Comparison of ENCODE assay signal across 23 cellular contexts in genomic region chr2:23826079-23826478, GRCh38.
A peak's percentile ranks its signal among the peaks of the same experiment; 100 is the strongest.
DNase-seq lines count a peak whose midpoint lies in the region; ATAC-seq and TF ChIP-seq lines count a peak whose summit lies in the region.
"Had no signal": no experiment of that assay in that cellular context is flagged by ENCODE, and none has a peak within 500 bp of the region (broad histone marks: within the 10 kb centered on the region; RNA-seq: fewer than 3 reads in every experiment).

No MANE protein-coding gene starts in this region.

- no peak overlapping the region for H3K4me3 ChIP-seq in SU-DHL-6 (ENCODE audit: insufficient read depth, low read length, poor library complexity, severe bottlenecking)
- H3K4me3 ChIP-seq in testis, result no peak overlapping the region
- no peak overlapping the region for H3K4me3 ChIP-seq in mammary epithelial cell (replicated peaks in 1 of 3; ENCODE audit: insufficient read depth in 1 of 3, low read depth in 2 of 3, low read length in 3 of 3)
- no peak overlapping the region for H3K4me3 ChIP-seq in MM.1S (ENCODE audit: low read length)
- H3K4me3 ChIP-seq: A549, BLaER1, SJSA1, transverse colon had no signal

- peaks cover 13% of the 10 kb centered on the region for H3K4me1 Mint-ChIP-seq in activated T-cell treated with anti-CD3 and anti-CD28 coated beads, Interleukin-2, amount 50 U/mL, for 72 hours (ENCODE audit: low read depth)

- H3K4me3 Mint-ChIP-seq in activated T-cell treated with anti-CD3 and anti-CD28 coated beads, Interleukin-2, amount 50 U/mL, for 72 hours, result no peak overlapping the region
- H3K4me3 Mint-ChIP-seq: effector memory CD8-positive, alpha-beta T cell; IgD-negative memory B cell; T-helper 2 cell treated with Interferon-gamma antibody and Interleukin-4, amounts not matched to agents 5 μg/mL and 100 μg/mL, for 36 hours had no signal

- peak; percentile 31 to 63 for ATAC-seq in activated T-cell treated with anti-CD3 and anti-CD28 coated beads, Interleukin-2, amount 50 U/mL, for 72 hours (replicated peaks in 1 of 2)
- ATAC-seq: A549; effector memory CD8-positive, alpha-beta T cell had no signal

- no peak overlapping the region for H3K27ac ChIP-seq in SU-DHL-6 (ENCODE audit: low read depth, low read length)
- no peak overlapping the region for H3K27ac ChIP-seq in testis
- H3K27ac ChIP-seq in mammary epithelial cell (ENCODE audit: insufficient read depth, low read depth, low read length), result no peak overlapping the region
- no peak overlapping the region for H3K27ac ChIP-seq in MM.1S (ENCODE audit: low read length)
- H3K27ac ChIP-seq: A549, BLaER1, SJSA1, transverse colon had no signal

- no peaks in the 10 kb centered on the region for H3K36me3 Mint-ChIP-seq in activated T-cell treated with anti-CD3 and anti-CD28 coated beads, Interleukin-2, amount 50 U/mL, for 72 hours (ENCODE audit: insufficient read depth in 2 of 2)
- H3K36me3 Mint-ChIP-seq: IgD-negative memory B cell had no signal

- intact Hi-C loops in testis (cut with DNase I; ENCODE audit: low total_unique reads), result no loop called here
- intact Hi-C loops in mammary epithelial cell (cut with micrococcal nuclease), result loop anchor here (1.0 to 10.0 kb wide), 5 partner anchors 76 to 559 kb away; partner anchors contain the start of genes ATAD2B and UBXN2A

- H3K4me1 ChIP-seq in testis, result no peaks in the 10 kb centered on the region
- peaks cover 31% of the 10 kb centered on the region for H3K4me1 ChIP-seq in mammary epithelial cell (ENCODE audit: insufficient read depth, low read length)
- no peaks in the 10 kb centered on the region for H3K4me1 ChIP-seq in MM.1S (ENCODE audit: low read length)

- CTCF ChIA-PET in mammary epithelial cell (lab: Charles Lee; ENCODE audit: low non-redundant PET), result no interaction called here

- DNase-seq in activated T-cell treated with anti-CD3 and anti-CD28 coated beads, Interleukin-2, amount 50 U/mL, for 72 hours, result no peak
- DNase-seq in activated T-cell treated with anti-CD3 and anti-CD28 coated beads for 4 hours, result no peak
- peak; percentile 75 for DNase-seq in MV-4-11 (lab: John Stamatoyannopoulos, UW)
- DNase-seq in stromal cell of bone marrow (ENCODE audit: low read depth), result peak; percentile 5
- DNase-seq in testis, result no peak
- DNase-seq in mammary epithelial cell, result no peak
- DNase-seq in MM.1S, result no peak
- DNase-seq: activated CD8-positive, alpha-beta memory T cell treated with anti-CD3 and anti-CD28 coated beads, Interleukin-2, amount 50 U/mL, for 48 hours; activated gamma-delta T cell treated with Interleukin-2 at 50 U/mL for 16 hours; effector memory CD8-positive, alpha-beta T cell; mesendoderm; NCI-H1092 treated with DMSO at 0.1 percent for 48 hours; NCI-H1930; NCI-H69; stimulated activated CD4-positive, alpha-beta T cell treated with anti-CD3 and anti-CD28 coated beads, Interleukin-2, amount 100 ng/mL, for 48 hours; stimulated activated naive CD4-positive, alpha-beta T cell; transverse colon had no signal

- H3K27me3 ChIP-seq in SU-DHL-6 (ENCODE audit: low read length) (no peaks in the 10 kb centered on the region), testis (no peaks in the 10 kb centered on the region), mammary epithelial cell (ENCODE audit: insufficient read depth, low read length) (no peaks in the 10 kb centered on the region), MM.1S (replicated peaks; ENCODE audit: insufficient read depth, low read length) (no peaks in the 10 kb centered on the region)
- H3K27me3 ChIP-seq: BLaER1, SJSA1, transverse colon had no signal

- dilution Hi-C loops in mammary epithelial cell (cut with HindIII; ENCODE audit: low sequenced_read_pairs), result no loop called here

- H3K9me3 ChIP-seq in SU-DHL-6 (ENCODE audit: insufficient read depth, low read length), result no peaks in the 10 kb centered on the region
- H3K9me3 ChIP-seq in testis, result no peaks in the 10 kb centered on the region
- no peaks in the 10 kb centered on the region for H3K9me3 ChIP-seq in mammary epithelial cell (replicated peaks; ENCODE audit: insufficient read depth, low read length)
- no peaks in the 10 kb centered on the region for H3K9me3 ChIP-seq in MM.1S (replicated peaks; ENCODE audit: insufficient read depth, low read length)
- H3K9me3 ChIP-seq: A549, BLaER1, SJSA1, transverse colon had no signal

- H3K9me3 Mint-ChIP-seq in activated T-cell treated with anti-CD3 and anti-CD28 coated beads, Interleukin-2, amount 50 U/mL, for 72 hours, result no peaks in the 10 kb centered on the region
- H3K9me3 Mint-ChIP-seq: effector memory CD8-positive, alpha-beta T cell; IgD-negative memory B cell; T-helper 2 cell treated with Interferon-gamma antibody and Interleukin-4, amounts not matched to agents 5 μg/mL and 100 μg/mL, for 36 hours had no signal

- H3F3A ChIP-seq in SU-DHL-6 (ENCODE audit: insufficient read depth) (peaks cover 21% of the 10 kb centered on the region), MM.1S (ENCODE audit: insufficient read depth, low read length) (no peaks in the 10 kb centered on the region)

- H3K27ac Mint-ChIP-seq in activated T-cell treated with anti-CD3 and anti-CD28 coated beads, Interleukin-2, amount 50 U/mL, for 72 hours, result peak overlapping the region; percentile 33
- H3K27ac Mint-ChIP-seq: effector memory CD8-positive, alpha-beta T cell; T-helper 2 cell treated with Interferon-gamma antibody and Interleukin-4, amounts not matched to agents 5 μg/mL and 100 μg/mL, for 36 hours had no signal

- no peak overlapping the region for H3K9ac ChIP-seq in SU-DHL-6 (ENCODE audit: low read length)
- no peak overlapping the region for H3K9ac ChIP-seq in mammary epithelial cell (ENCODE audit: insufficient read depth, low read length)
- no peak overlapping the region for H3K9ac ChIP-seq in MM.1S (ENCODE audit: low read length)
- H3K9ac ChIP-seq: BLaER1 had no signal

- WGBS in testis, 2 donors, result 94 to 95% methylated on average over 2 of the region's 2 CpGs
- WGBS in mammary epithelial cell (ENCODE audit: low coverage, missing lambda C conversion rate), result 92% methylated on average over 2 of the region's 2 CpGs

- peak overlapping the region; percentile 15 for H3K4me2 ChIP-seq in SU-DHL-6 (ENCODE audit: low read depth, low read length, poor library complexity, severe bottlenecking)
- H3K4me2 ChIP-seq in mammary epithelial cell (ENCODE audit: insufficient read depth, low read depth, low read length), result no peak overlapping the region
- H3K4me2 ChIP-seq in MM.1S (ENCODE audit: low read depth, low read length), result no peak overlapping the region
- H3K4me2 ChIP-seq: A549, BLaER1 had no signal

- in situ Hi-C loops in mammary epithelial cell (cut with MboI; ENCODE audit: low sequenced_read_pairs in 2 of 2), result no loop called here

- no peaks in the 10 kb centered on the region for H3K9me2 ChIP-seq in SU-DHL-6 (replicated peaks; ENCODE audit: insufficient read depth, low read length)
- H3K9me2 ChIP-seq in MM.1S (replicated peaks; ENCODE audit: insufficient read depth, low read length), result no peaks in the 10 kb centered on the region

- BruUV-seq in mammary epithelial cell (replicated peaks; lab: Mats Ljungman, UMichigan), result no TSS peak

- H3K79me2 ChIP-seq in SU-DHL-6 (ENCODE audit: insufficient read depth, low read length) (no peaks in the 10 kb centered on the region), mammary epithelial cell (ENCODE audit: insufficient read depth, low read length) (no peaks in the 10 kb centered on the region), MM.1S (ENCODE audit: low read length) (no peaks in the 10 kb centered on the region)

- no peaks in the 10 kb centered on the region for H4K20me1 ChIP-seq in SU-DHL-6 (ENCODE audit: low read depth, low read length)
- no peaks in the 10 kb centered on the region for H4K20me1 ChIP-seq in mammary epithelial cell (ENCODE audit: insufficient read depth, low read length)
- no peaks in the 10 kb centered on the region for H4K20me1 ChIP-seq in MM.1S (ENCODE audit: insufficient read depth, low read length)

- no peak for TF ChIP-seq POLR2A in testis (IDR thresholded peaks at IDR 0.05)

- no peaks in the 10 kb centered on the region for H3K27me3 Mint-ChIP-seq in activated T-cell treated with anti-CD3 and anti-CD28 coated beads, Interleukin-2, amount 50 U/mL, for 72 hours (ENCODE audit: low read depth)
- H3K27me3 Mint-ChIP-seq: effector memory CD8-positive, alpha-beta T cell; IgD-negative memory B cell had no signal

- no peak overlapping the region for H2AFZ ChIP-seq in SU-DHL-6 (ENCODE audit: low read depth, low read length, severe bottlenecking)
- no peak overlapping the region for H2AFZ ChIP-seq in mammary epithelial cell (ENCODE audit: low read depth, low read length)
- H2AFZ ChIP-seq in MM.1S (ENCODE audit: low read length), result no peak overlapping the region

- TF ChIP-seq CTCF in SU-DHL-6 (IDR thresholded peaks at IDR 0.05; ENCODE audit: insufficient read depth, low read length, poor library complexity, severe bottlenecking) (no peak), testis (IDR thresholded peaks at IDR 0.05) (no peak), mammary epithelial cell (conservative IDR thresholded peaks at IDR 0.05 in 1 of 2, IDR thresholded peaks at IDR 0.05 in 1 of 2; ENCODE audit: extremely low read depth in 1 of 2, insufficient read depth in 1 of 2, low read depth in 1 of 2, low read length in 2 of 2) (no peak), MM.1S (IDR thresholded peaks at IDR 0.05; ENCODE audit: low read length) (no peak)

- no peaks in the 10 kb centered on the region for H3K36me3 ChIP-seq in SU-DHL-6 (ENCODE audit: low read length)
- H3K36me3 ChIP-seq in testis (ENCODE audit: low read depth, missing control alignments), result no peaks in the 10 kb centered on the region
- peaks cover 4% of the 10 kb centered on the region for H3K36me3 ChIP-seq in mammary epithelial cell (ENCODE audit: insufficient read depth, low read length)
- no peaks in the 10 kb centered on the region for H3K36me3 ChIP-seq in MM.1S (replicated peaks; ENCODE audit: insufficient read depth, low read length)

Comparison
In these comparisons a context has a peak if more than half of its experiments do, and no peak if none do; other contexts are left out.
1. DNase-seq: peak in MV-4-11 (single experiment) and stromal cell of bone marrow (single experiment); none in activated T-cell treated with anti-CD3 and anti-CD28 coated beads, Interleukin-2, amount 50 U/mL, for 72 hours (0 of 2), activated T-cell treated with anti-CD3 and anti-CD28 coated beads for 4 hours (single experiment), testis (single experiment), mammary epithelial cell (single experiment) and MM.1S (single experiment).